17 cellular contexts compared by ENCODE assay signal in genomic region chr4:84378277-84378838, GRCh38.
A peak's percentile ranks its signal among the peaks of the same experiment; 100 is the strongest.
DNase-seq lines count a peak whose midpoint lies in the region; ATAC-seq and TF ChIP-seq lines count a peak whose summit lies in the region.
"Had no signal": no experiment of that assay in that cellular context is flagged by ENCODE, and none has a peak within 500 bp of the region (broad histone marks: within the 10 kb centered on the region; RNA-seq: fewer than 3 reads in every experiment).

No MANE protein-coding gene starts in this region.

- H3K9me3 Mint-ChIP-seq in endodermal cell (no peaks in the 10 kb centered on the region), neural crest cell (no peaks in the 10 kb centered on the region)
- H3K9me3 Mint-ChIP-seq: HFFc6 had no signal

- POLR2A ChIA-PET in A673 (lab: Charles Lee; ENCODE audit: low non-redundant PET): interaction anchor here (0.6 kb wide), 1 partner anchor 519 kb away, joined by 3 read pairs; no protein-coding TSS in a partner anchor

- ATAC-seq in GM21723 (IDR thresholded peaks at IDR 0.05; ENCODE audit: unreplicated experiment): no peak

- H3K4me3 ChIP-seq in A673 (ENCODE audit: low read depth, low read length, poor library complexity, severe bottlenecking): no peak overlapping the region
- peak overlapping the region; percentile 17 for H3K4me3 ChIP-seq in HUES6 (ENCODE audit: low read depth, low read length)
- H3K4me3 ChIP-seq in endodermal cell (ENCODE audit: low read length): no peak overlapping the region
- H3K4me3 ChIP-seq: BLaER1 treated with 17β-estradiol and CSF1 and Interleukin-3, amounts not matched to agents 10 nM and 100 nM had no signal

- H3K27ac ChIP-seq in A673 (ENCODE audit: low read depth, low read length, poor library complexity, severe bottlenecking) (no peak overlapping the region), HUES6 (ENCODE audit: low read depth, low read length) (no peak overlapping the region), endodermal cell (ENCODE audit: low read depth, low read length) (no peak overlapping the region)
- H3K27ac ChIP-seq: BLaER1 treated with 17β-estradiol and CSF1 and Interleukin-3, amounts not matched to agents 10 nM and 100 nM had no signal

- H3K36me3 Mint-ChIP-seq in endodermal cell (ENCODE audit: low read depth) (no peaks in the 10 kb centered on the region), neural crest cell (ENCODE audit: low read depth) (no peaks in the 10 kb centered on the region)
- H3K36me3 Mint-ChIP-seq: CD4-positive, CD25-positive, alpha-beta regulatory T cell; IgD-negative memory B cell had no signal

- no peak overlapping the region for H3K27ac Mint-ChIP-seq in endodermal cell
- H3K27ac Mint-ChIP-seq in neural crest cell (ENCODE audit: unreplicated experiment): no peak overlapping the region
- H3K27ac Mint-ChIP-seq: CD4-positive, CD25-positive, alpha-beta regulatory T cell; HFFc6; IgD-negative memory B cell had no signal

- H3K27me3 Mint-ChIP-seq in endodermal cell (ENCODE audit: insufficient read depth) (peaks cover 40% of the 10 kb centered on the region), neural crest cell (ENCODE audit: low read depth) (peaks cover 62% of the 10 kb centered on the region)

- H3K9ac ChIP-seq in HUES6 (ENCODE audit: low read length): no peak overlapping the region
- H3K9ac ChIP-seq in endodermal cell (ENCODE audit: extremely low read depth, low read length, poor library complexity, severe bottlenecking): no peak overlapping the region
- H3K9ac ChIP-seq: BLaER1 treated with 17β-estradiol and CSF1 and Interleukin-3, amounts not matched to agents 10 nM and 100 nM had no signal

- H3K36me3 ChIP-seq in A673 (ENCODE audit: insufficient read depth, low read length, poor library complexity, severe bottlenecking) (no peaks in the 10 kb centered on the region), HUES6 (ENCODE audit: control insufficient read depth, insufficient read depth, low read length) (no peaks in the 10 kb centered on the region), endodermal cell (ENCODE audit: control insufficient read depth, insufficient read depth, low read length) (no peaks in the 10 kb centered on the region)
- H3K36me3 ChIP-seq: BLaER1 treated with 17β-estradiol and CSF1 and Interleukin-3, amounts not matched to agents 10 nM and 100 nM had no signal

- BruUV-seq in A673 (replicated peaks; lab: Mats Ljungman, UMichigan): no TSS peak

- H3K4me1 Mint-ChIP-seq in endodermal cell: peaks cover 21% of the 10 kb centered on the region
- peaks cover 28% of the 10 kb centered on the region for H3K4me1 Mint-ChIP-seq in neural crest cell
- H3K4me1 Mint-ChIP-seq: CD4-positive, CD25-positive, alpha-beta regulatory T cell; IgD-negative memory B cell had no signal

- intact Hi-C loops in A673 (cut with micrococcal nuclease; ENCODE audit: unreplicated experiment): no loop called here

- H3K9me3 ChIP-seq in A673 (ENCODE audit: low read depth, low read length, poor library complexity, severe bottlenecking) (no peaks in the 10 kb centered on the region), HUES6 (ENCODE audit: control insufficient read depth, insufficient read depth, low read depth, low read length) (no peaks in the 10 kb centered on the region), endodermal cell (ENCODE audit: control insufficient read depth, low read length) (no peaks in the 10 kb centered on the region)
- H3K9me3 ChIP-seq: BLaER1 treated with 17β-estradiol and CSF1 and Interleukin-3, amounts not matched to agents 10 nM and 100 nM had no signal

- no peak for TF ChIP-seq CTCF in A673 (conservative IDR thresholded peaks at IDR 0.05; ENCODE audit: low read depth, low read length)
- TF ChIP-seq CTCF in endodermal cell (conservative IDR thresholded peaks at IDR 0.05): no peak
- no peak for TF ChIP-seq CTCF in neural crest cell (conservative IDR thresholded peaks at IDR 0.05)

- peak; percentile 21 for DNase-seq in A673 (ENCODE audit: low spot score)
- DNase-seq in endodermal cell: peak; percentile 59
- no peak for DNase-seq in neural crest cell (ENCODE audit: low read depth, low spot score)
- DNase-seq in COLO668 (lab: John Stamatoyannopoulos, UW; ENCODE audit: unreplicated experiment): no peak
- DNase-seq in SHP77 treated with DMSO at 0.1 percent for 48 hours (lab: John Stamatoyannopoulos, UW): no peak
- DNase-seq: 8988T; ACHN; Calu3; CD4-positive, CD25-positive, alpha-beta regulatory T cell; DMS 273 treated with DMSO at 0.1 percent for 48 hours; GOT3; HCEC 1CT; HFFc6 had no signal

- 67 to 71% methylated on average over 1 to 7 of the region's 7 CpGs for WGBS in endodermal cell (ENCODE audit: insufficient coverage in 1 of 2, insufficient read length in 1 of 2), 2 experiments

- H3K4me3 Mint-ChIP-seq in endodermal cell: peak overlapping the region; percentile 35
- peak overlapping the region; percentile 83 for H3K4me3 Mint-ChIP-seq in neural crest cell
- H3K4me3 Mint-ChIP-seq: CD4-positive, CD25-positive, alpha-beta regulatory T cell; HFFc6; IgD-negative memory B cell had no signal

- H3K4me1 ChIP-seq in A673 (ENCODE audit: insufficient read depth, low read length, poor library complexity, severe bottlenecking): peaks cover 7% of the 10 kb centered on the region
- peaks cover 30% of the 10 kb centered on the region for H3K4me1 ChIP-seq in HUES6 (ENCODE audit: control insufficient read depth, insufficient read depth, low read length)
- no peaks in the 10 kb centered on the region for H3K4me1 ChIP-seq in endodermal cell (ENCODE audit: control insufficient read depth, insufficient read depth, low read length)

- CTCF ChIA-PET in A673 (lab: Charles Lee): no interaction called here

- peaks cover 75% of the 10 kb centered on the region for H3K27me3 ChIP-seq in A673 (replicated peaks; ENCODE audit: insufficient read depth, low read depth, low read length, poor library complexity)
- peaks cover 54% of the 10 kb centered on the region for H3K27me3 ChIP-seq in HUES6 (ENCODE audit: control insufficient read depth, insufficient read depth, low read length)
- peaks cover 7% of the 10 kb centered on the region for H3K27me3 ChIP-seq in endodermal cell (ENCODE audit: control insufficient read depth, insufficient read depth, low read length, poor library complexity, severe bottlenecking)
- H3K27me3 ChIP-seq: BLaER1 treated with 17β-estradiol and CSF1 and Interleukin-3, amounts not matched to agents 10 nM and 100 nM had no signal

Comparison
In these comparisons a context has a peak if more than half of its experiments do, and no peak if none do; other contexts are left out.
1. DNase-seq: peak in A673 (single experiment) and endodermal cell (single experiment); none in neural crest cell (single experiment), COLO668 (single experiment) and SHP77 treated with DMSO at 0.1 percent for 48 hours (single experiment).